19 cellular contexts compared by ENCODE assay signal in genomic region chr3:120477826-120478225, GRCh38. TPM values are rescaled to one million over a fixed set of nuclear protein-coding genes. Genes with fewer than 3 reads are reported as not detected.
"Had no signal": no experiment of that assay in that cellular context is flagged by ENCODE, and none has a peak within 500 bp of the region (broad histone marks: within the 10 kb centered on the region; RNA-seq: fewer than 3 reads in every experiment).

No MANE protein-coding gene starts in this region.

- ATAC-seq: activated CD4-positive, CD25-positive, alpha-beta regulatory T cell treated with anti-CD3 and anti-CD28 coated beads, Interleukin-2, amount 50 U/mL, for 24 hours; activated CD8-positive, alpha-beta memory T cell treated with anti-CD3 and anti-CD28 coated beads, Interleukin-2, amount 10 ng/mL, durations not matched to agents 7 days and 5 days; activated naive CD4-positive, alpha-beta T cell treated with anti-CD3 and anti-CD28 coated beads, Interleukin-2, amount 50 U/mL, for 72 hours; activated T-cell treated with anti-CD3 and anti-CD28 coated beads, Interleukin-2, amount 50 U/mL, for 4 hours; foreskin keratinocyte; naive thymus-derived CD4-positive, alpha-beta T cell; sciatic nerve had no signal

- H3K36me3 Mint-ChIP-seq: activated CD8-positive, alpha-beta memory T cell treated with anti-CD3 and anti-CD28 coated beads, Interleukin-2, amount 10 ng/mL, durations not matched to agents 7 days and 5 days; activated naive CD4-positive, alpha-beta T cell treated with anti-CD3 and anti-CD28 coated beads, Interleukin-2, amount 50 U/mL, for 72 hours; brain; naive thymus-derived CD4-positive, alpha-beta T cell had no signal

- H3K27me3 Mint-ChIP-seq: brain had no signal

- H3K4me1 ChIP-seq: foreskin keratinocyte, prostate gland, suprapubic skin, vagina had no signal

- H3K4me1 Mint-ChIP-seq: activated CD8-positive, alpha-beta memory T cell treated with anti-CD3 and anti-CD28 coated beads, Interleukin-2, amount 10 ng/mL, durations not matched to agents 7 days and 5 days; naive thymus-derived CD4-positive, alpha-beta T cell had no signal

- DNase-seq: activated CD8-positive, alpha-beta memory T cell treated with anti-CD3 and anti-CD28 coated beads, Interleukin-2, amount 10 ng/mL, durations not matched to agents 7 days and 5 days; activated effector memory CD4-positive, alpha-beta T cell treated with anti-CD3 and anti-CD28 coated beads, Interleukin-2, amount 50 U/mL, for 16 hours; activated T-cell treated with anti-CD3 and anti-CD28 coated beads, Interleukin-2, amount 50 U/mL, for 4 hours; amygdala; foreskin keratinocyte; head of caudate nucleus; naive thymus-derived CD4-positive, alpha-beta T cell; nucleus accumbens; stimulated activated CD4-positive, alpha-beta T cell treated with anti-CD3 and anti-CD28 coated beads, Interleukin-2, amount 100 ng/mL, for 24 hours; stimulated activated naive CD4-positive, alpha-beta T cell had no signal

- H3K27ac Mint-ChIP-seq: activated CD8-positive, alpha-beta memory T cell treated with anti-CD3 and anti-CD28 coated beads, Interleukin-2, amount 10 ng/mL, durations not matched to agents 7 days and 5 days; activated naive CD4-positive, alpha-beta T cell treated with anti-CD3 and anti-CD28 coated beads, Interleukin-2, amount 50 U/mL, for 72 hours; naive thymus-derived CD4-positive, alpha-beta T cell; T-helper 1 cell treated with Interleukin-12 subunit alpha and Interleukin-12 subunit beta and Interleukin-4 antibody, amounts not matched to agents 30 μg/mL and 1 μg/mL, for 36 hours had no signal

- H3K36me3 ChIP-seq: prostate gland, suprapubic skin, vagina had no signal

- H3K27ac ChIP-seq: foreskin keratinocyte, prostate gland, SK-N-MC, suprapubic skin, vagina had no signal

- H3K9me3 Mint-ChIP-seq: activated naive CD4-positive, alpha-beta T cell treated with anti-CD3 and anti-CD28 coated beads, Interleukin-2, amount 50 U/mL, for 72 hours; activated T-cell treated with anti-CD3 and anti-CD28 coated beads, Interleukin-2, amount 50 U/mL, for 4 hours; naive thymus-derived CD4-positive, alpha-beta T cell; T-helper 1 cell treated with Interleukin-12 subunit alpha and Interleukin-12 subunit beta and Interleukin-4 antibody, amounts not matched to agents 30 μg/mL and 1 μg/mL, for 36 hours had no signal

- H3K9me3 ChIP-seq: prostate gland, suprapubic skin, vagina had no signal

- H3K27me3 ChIP-seq: suprapubic skin, vagina had no signal

- H3K4me3 ChIP-seq: prostate gland, SK-N-MC, suprapubic skin, vagina had no signal

- H3K4me3 Mint-ChIP-seq: activated CD8-positive, alpha-beta memory T cell treated with anti-CD3 and anti-CD28 coated beads, Interleukin-2, amount 10 ng/mL, durations not matched to agents 7 days and 5 days; activated T-cell treated with anti-CD3 and anti-CD28 coated beads, Interleukin-2, amount 50 U/mL, for 4 hours; brain; naive thymus-derived CD4-positive, alpha-beta T cell; T-helper 1 cell treated with Interleukin-12 subunit alpha and Interleukin-12 subunit beta and Interleukin-4 antibody, amounts not matched to agents 30 μg/mL and 1 μg/mL, for 36 hours had no signal

RNA-seq across cellular contexts. Expression of gene FSTL1, which starts 27.0 kb away (rescaled TPM):
- polyA plus RNA-seq: naive thymus-derived CD4-positive, alpha-beta T cell had no signal
